ENCODE assay signal across 22 cellular contexts in the genomic region with DNA sequence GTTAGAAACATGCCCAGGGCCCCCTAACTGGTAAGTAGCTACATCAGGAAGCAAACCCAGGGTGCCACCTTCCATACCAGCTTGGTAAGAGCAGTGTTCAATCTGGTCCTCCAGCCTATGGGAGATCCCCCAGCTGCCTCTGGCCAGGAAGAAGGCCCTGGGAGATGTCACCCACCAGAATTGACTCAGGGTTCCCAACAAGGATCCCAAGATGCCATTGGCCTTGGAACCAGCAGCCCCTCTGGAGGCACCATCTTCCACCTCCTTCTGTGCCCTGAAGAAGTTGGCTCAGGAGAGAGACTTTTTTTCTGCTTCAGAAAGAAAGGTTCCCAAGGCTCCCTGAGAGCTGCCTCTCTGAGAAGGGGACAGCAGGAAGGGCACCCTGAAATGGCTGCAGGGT. TPM values are rescaled to one million over a fixed set of nuclear protein-coding genes. Genes with fewer than 3 reads are reported as not detected.
"Had no signal": no experiment of that assay in that cellular context is flagged by ENCODE, and none has a peak within 500 bp of the region (broad histone marks: within the 10 kb centered on the region; RNA-seq: fewer than 3 reads in every experiment).

No MANE protein-coding gene starts in this region.

- H3K27ac ChIP-seq: body of pancreas, suprapubic skin, vagina had no signal

- H3K36me3 ChIP-seq: suprapubic skin, vagina had no signal

- H3K4me3 ChIP-seq: body of pancreas, suprapubic skin, vagina had no signal

- DNase-seq: activated CD4-positive, alpha-beta memory T cell treated with anti-CD3 and anti-CD28 coated beads, Interleukin-2, amount 10 ng/mL, durations not matched to agents 7 days and 5 days; activated CD4-positive, alpha-beta T cell treated with anti-CD3 and anti-CD28 coated beads for 48 hours; activated effector memory CD4-positive, alpha-beta T cell treated with Interleukin-2 at 50 U/mL for 16 hours; activated naive CD4-positive, alpha-beta T cell treated with anti-CD3 and anti-CD28 coated beads, Interleukin-2, amount 10 ng/mL, durations not matched to agents 7 days and 5 days; activated T-cell treated with anti-CD3 and anti-CD28 coated beads, Interleukin-2, amount 50 U/mL, for 72 hours; amygdala; body of pancreas; dermis blood vessel endothelial cell; effector CD8-positive, alpha-beta T cell; left ventricle myocardium superior; nephron progenitor cell; nucleus accumbens; retina; stimulated activated CD4-positive, alpha-beta T cell treated with anti-CD3 and anti-CD28 coated beads, Interleukin-2, amount 100 ng/mL, for 48 hours; stimulated activated naive CD8-positive, alpha-beta T cell treated with anti-CD3 and anti-CD28 coated beads, Interleukin-15, Interleukin-2, amounts not matched to agents 100 U/mL and 50 U/mL, for 24 hours; SW 1271; T-helper 17 cell had no signal

- H3K27me3 ChIP-seq: body of pancreas, suprapubic skin, vagina had no signal

- H3K9me3 ChIP-seq: body of pancreas, suprapubic skin, vagina had no signal

RNA-seq across cellular contexts. Expression of gene IL17B, which starts 56.6 kb away (rescaled TPM):
- total RNA-seq: activated CD4-positive, alpha-beta memory T cell treated with anti-CD3 and anti-CD28 coated beads, Interleukin-2, amount 10 ng/mL, durations not matched to agents 7 days and 5 days; activated T-cell treated with anti-CD3 and anti-CD28 coated beads, Interleukin-2, amount 50 U/mL, for 72 hours; body of pancreas; cardiac septum; dermis blood vessel endothelial cell; frontal cortex; left ventricle myocardium superior; mononuclear cell; suprapubic skin; T-helper 17 cell had no signal
